10 cellular contexts compared by ENCODE assay signal in genomic region chr18:49563130-49563540, GRCh38. TPM values are rescaled to one million over a fixed set of nuclear protein-coding genes. Genes with fewer than 3 reads are reported as not detected.
DNase-seq lines count a peak whose midpoint lies in the region; ATAC-seq and TF ChIP-seq lines count a peak whose summit lies in the region.
"Had no signal": no experiment of that assay in that cellular context is flagged by ENCODE, and none has a peak within 500 bp of the region (broad histone marks: within the 10 kb centered on the region; RNA-seq: fewer than 3 reads in every experiment).

No MANE protein-coding gene starts in this region.

- no peak overlapping the region for H2AFZ ChIP-seq in ACC112 (ENCODE audit: low read length, unreplicated experiment)
- H2AFZ ChIP-seq: parathyroid adenoma had no signal

- H3K27me3 ChIP-seq in ACC112 (ENCODE audit: insufficient read depth, low read length) (peaks cover 15% of the 10 kb centered on the region), HUES48 (ENCODE audit: control insufficient read depth, insufficient read depth, low read length) (peaks cover 49% of the 10 kb centered on the region), suprapubic skin (peaks cover 56% of the 10 kb centered on the region)

- H3K79me2 ChIP-seq in ACC112 (ENCODE audit: control insufficient read depth, insufficient read depth, low read length, unreplicated experiment), result no peaks in the 10 kb centered on the region
- H3K79me2 ChIP-seq: parathyroid adenoma had no signal

- TF ChIP-seq CTCF in brain (conservative IDR thresholded peaks at IDR 0.05), result no peak
- TF ChIP-seq CTCF in suprapubic skin (IDR thresholded peaks at IDR 0.05), result no peak
- TF ChIP-seq CTCF in coronary artery (IDR thresholded peaks at IDR 0.05), result no peak

- H3K27ac Mint-ChIP-seq in brain (peak overlapping the region; percentile 90 to 95 (median 94)), memory B cell (no peak overlapping the region)

- peak overlapping the region; percentile 72 for H3K4me3 ChIP-seq in ACC112 (ENCODE audit: low read depth, low read length)
- H3K4me3 ChIP-seq in HUES48 (ENCODE audit: low read depth, low read length), result peak overlapping the region; percentile 80
- H3K4me3 ChIP-seq in suprapubic skin, result no peak overlapping the region
- H3K4me3 ChIP-seq in coronary artery, result no peak overlapping the region

- peak overlapping the region; percentile 90 to 98 (median 97) for H3K4me3 Mint-ChIP-seq in brain
- peak overlapping the region; percentile 19 for H3K4me3 Mint-ChIP-seq in memory B cell

- H3K9me3 ChIP-seq in HUES48 (ENCODE audit: control insufficient read depth, insufficient read depth, low read length) (no peaks in the 10 kb centered on the region), suprapubic skin (no peaks in the 10 kb centered on the region)

- H3K9me3 Mint-ChIP-seq in brain (no peaks in the 10 kb centered on the region), memory B cell (no peaks in the 10 kb centered on the region)

- H3K4me1 Mint-ChIP-seq in brain (peaks cover 72% of the 10 kb centered on the region), memory B cell (peaks cover 17% of the 10 kb centered on the region)

- TF ChIP-seq EP300 in suprapubic skin (IDR thresholded peaks at IDR 0.05), result no peak

- peaks cover 33% of the 10 kb centered on the region for H3K27me3 Mint-ChIP-seq in brain
- peaks cover 30% of the 10 kb centered on the region for H3K27me3 Mint-ChIP-seq in memory B cell

- DNase-seq in memory B cell (ENCODE audit: low spot score in 2 of 2), result no peak
- DNase-seq in suprapubic skin (ENCODE audit: low spot score in 2 of 2), result no peak
- DNase-seq in middle frontal gyrus (ENCODE audit: extremely low spot score, low spot score), result no peak
- no peak for DNase-seq in coronary artery (ENCODE audit: low spot score)
- DNase-seq in nucleus accumbens (lab: John Stamatoyannopoulos, UW), result no peak
- DNase-seq: effector memory CD4-positive, alpha-beta T cell had no signal

- H3K36me3 ChIP-seq in ACC112 (ENCODE audit: insufficient read depth, low read length), result no peaks in the 10 kb centered on the region
- H3K36me3 ChIP-seq in HUES48 (ENCODE audit: control insufficient read depth, insufficient read depth, low read length), result peaks cover 14% of the 10 kb centered on the region; the same call in 1 of the 2 replicates
- H3K36me3 ChIP-seq in suprapubic skin, result no peaks in the 10 kb centered on the region

- H3K27ac ChIP-seq in ACC112 (ENCODE audit: low read depth, low read length) (no peak overlapping the region), HUES48 (ENCODE audit: low read depth, low read length) (no peak overlapping the region), suprapubic skin (no peak overlapping the region), coronary artery (no peak overlapping the region)
- H3K27ac ChIP-seq: parathyroid adenoma had no signal

- H3K9ac ChIP-seq in HUES48 (ENCODE audit: low read depth, low read length), result no peak overlapping the region
- H3K9ac ChIP-seq: parathyroid adenoma had no signal

- H3K4me1 ChIP-seq in ACC112 (ENCODE audit: control insufficient read depth, insufficient read depth, low read length, unreplicated experiment) (peaks cover 17% of the 10 kb centered on the region), HUES48 (ENCODE audit: control insufficient read depth, insufficient read depth, low read length) (peaks cover 15% of the 10 kb centered on the region), suprapubic skin (peaks cover 29% of the 10 kb centered on the region)

- ATAC-seq in memory B cell (ENCODE audit: low read depth), result no peak

- peaks cover 19% of the 10 kb centered on the region for H3K36me3 Mint-ChIP-seq in brain
- H3K36me3 Mint-ChIP-seq in memory B cell, result no peaks in the 10 kb centered on the region

- no peak for TF ChIP-seq POLR2A in suprapubic skin (IDR thresholded peaks at IDR 0.05)

RNA-seq across cellular contexts. Expression of gene LIPG, which starts 1.3 kb away (rescaled TPM):
- 0.44 TPM for polyA plus RNA-seq in brain (ENCODE audit: insufficient read depth, low read depth, low replicate concordance)
- total RNA-seq in suprapubic skin, result 10 to 100 TPM in 1 of 4 donors, 1 to 10 TPM in 3; 6.9 to 11.8 (median 9.1) TPM

Comparison
In these comparisons a context has a peak if more than half of its experiments do, and no peak if none do; other contexts are left out.
1. H3K4me3 ChIP-seq: peak in ACC112 (single experiment) and HUES48 (single experiment); none in suprapubic skin (single experiment) and coronary artery (single experiment).